ENCODE assay signal across 19 cellular contexts in genomic region chr14:29896354-29896768, GRCh38. TPM values are rescaled to one million over a fixed set of nuclear protein-coding genes. Genes with fewer than 3 reads are reported as not detected.
DNase-seq lines count a peak whose midpoint lies in the region; ATAC-seq, FAIRE-seq and TF ChIP-seq lines count a peak whose summit lies in the region.
"Had no signal": no experiment of that assay in that cellular context is flagged by ENCODE, and none has a peak within 500 bp of the region (broad histone marks: within the 10 kb centered on the region; RNA-seq: fewer than 3 reads in every experiment).

No MANE protein-coding gene starts in this region.

- H3K27ac ChIP-seq in HepG2 (ENCODE audit: extremely low read length, insufficient read depth, low read length) = no peak overlapping the region
- H3K27ac ChIP-seq in MM.1S (ENCODE audit: low read length) = no peak overlapping the region
- H3K27ac ChIP-seq: testis had no signal

- H3K27ac Mint-ChIP-seq in activated CD4-positive, alpha-beta T cell treated with anti-CD3 and anti-CD28 coated beads for 36 hours = no peak overlapping the region
- H3K27ac Mint-ChIP-seq: B cell, natural killer cell had no signal

- BruUV-seq in HepG2 (replicated peaks; lab: Mats Ljungman, UMichigan) = no TSS peak

- H2AFZ ChIP-seq in HepG2 (ENCODE audit: low read length) (no peak overlapping the region), MM.1S (ENCODE audit: low read length) (no peak overlapping the region)

- TF ChIP-seq EP300 in HepG2 (IDR thresholded peaks at IDR 0.05; ENCODE audit: low read depth in 2 of 2, low read length in 2 of 2) (no peak), HepG2 (CRISPR knock-in tag; IDR thresholded peaks at IDR 0.05; ENCODE audit: borderline replicate concordance) (no peak)

- WGBS in HepG2 (ENCODE audit: low lambda C conversion rate) = under 1% methylated on average over 2 of the region's 2 CpGs

- no peaks in the 10 kb centered on the region for H4K20me1 ChIP-seq in HepG2 (ENCODE audit: insufficient read depth, low read length)
- H4K20me1 ChIP-seq in MM.1S (ENCODE audit: insufficient read depth, low read length) = no peaks in the 10 kb centered on the region

- no peaks in the 10 kb centered on the region for H3K27me3 ChIP-seq in HepG2 (ENCODE audit: control insufficient read depth in 1 of 2, insufficient read depth in 2 of 2, low read length in 2 of 2)
- H3K27me3 ChIP-seq in MM.1S (replicated peaks; ENCODE audit: insufficient read depth, low read length) = no peaks in the 10 kb centered on the region
- H3K27me3 ChIP-seq: testis had no signal

- H3K9me3 ChIP-seq in HepG2 (ENCODE audit: low read length) (peaks cover 64% of the 10 kb centered on the region), MM.1S (replicated peaks; ENCODE audit: insufficient read depth, low read length) (no peaks in the 10 kb centered on the region)
- H3K9me3 ChIP-seq: testis had no signal

- no peak overlapping the region for H3K4me3 ChIP-seq in HepG2 (replicated peaks in 1 of 3; ENCODE audit: insufficient read depth in 1 of 3, low read depth in 2 of 3, low read length in 3 of 3)
- no peak overlapping the region for H3K4me3 ChIP-seq in MM.1S (ENCODE audit: low read length)
- H3K4me3 ChIP-seq: testis had no signal

- FAIRE-seq in HepG2 (lab: Jason Lieb, UNC) = no peak

- peaks cover 4% of the 10 kb centered on the region for H3K9me3 Mint-ChIP-seq in activated CD4-positive, alpha-beta T cell treated with anti-CD3 and anti-CD28 coated beads for 36 hours (ENCODE audit: low read depth)

- H3K36me3 ChIP-seq in HepG2 (replicated peaks in 1 of 2; ENCODE audit: control insufficient read depth in 1 of 2, insufficient read depth in 2 of 2, low read length in 2 of 2) (no peaks in the 10 kb centered on the region), MM.1S (replicated peaks; ENCODE audit: insufficient read depth, low read length) (no peaks in the 10 kb centered on the region)

- H3K4me1 Mint-ChIP-seq in activated CD4-positive, alpha-beta T cell treated with anti-CD3 and anti-CD28 coated beads for 36 hours = no peaks in the 10 kb centered on the region
- H3K4me1 Mint-ChIP-seq: natural killer cell had no signal

- peak; percentile 4 for DNase-seq in H4 (ENCODE audit: low spot score)
- DNase-seq in NCI-H1417 treated with DMSO at 0.1 percent for 48 hours (lab: John Stamatoyannopoulos, UW) = peak; percentile 73
- peak; percentile 88 for DNase-seq in NCI-H69 (lab: John Stamatoyannopoulos, UW)
- peak; percentile 15 for DNase-seq in HepG2 (ENCODE audit: low spot score)
- no peak for DNase-seq in activated CD8-positive, alpha-beta memory T cell treated with anti-CD3 and anti-CD28 coated beads, Interleukin-2, amount 50 U/mL, for 4 hours
- no peak for DNase-seq in activated CD4-positive, alpha-beta T cell treated with anti-CD3 and anti-CD28 coated beads for 36 hours
- DNase-seq in MM.1S = no peak
- DNase-seq in GDM1 (lab: John Stamatoyannopoulos, UW) = no peak
- DNase-seq: activated CD4-positive, alpha-beta T cell treated with anti-CD3 and anti-CD28 coated beads, Interleukin-2, amount 50 U/mL, for 48 hours; activated naive CD4-positive, alpha-beta T cell treated with Interleukin-2 at 50 U/mL for 16 hours; anterior cingulate cortex; Calu3; cerebellar nuclear complex; effector memory CD4-positive, alpha-beta T cell; natural killer cell; NCI-H2227 treated with DMSO at 0.1 percent for 48 hours; testis had no signal

- H3K79me2 ChIP-seq in HepG2 (ENCODE audit: insufficient read depth, low read length) = no peaks in the 10 kb centered on the region
- no peaks in the 10 kb centered on the region for H3K79me2 ChIP-seq in MM.1S (ENCODE audit: low read length)

- no peak overlapping the region for H3K4me3 Mint-ChIP-seq in activated CD4-positive, alpha-beta T cell treated with anti-CD3 and anti-CD28 coated beads for 36 hours
- H3K4me3 Mint-ChIP-seq: B cell, natural killer cell had no signal

- no peaks in the 10 kb centered on the region for H3K4me1 ChIP-seq in HepG2 (ENCODE audit: insufficient read depth, low read length)
- H3K4me1 ChIP-seq in MM.1S (ENCODE audit: low read length) = no peaks in the 10 kb centered on the region

- in situ Hi-C loops in HepG2 (cut with HindIII; ENCODE audit: extremely low pct_ligation_motif_present, low pct_unique_long_range_greater_than_20kb) = no loop called here

- no peak for ATAC-seq in HepG2
- no peak for ATAC-seq in activated CD4-positive, alpha-beta T cell treated with anti-CD3 and anti-CD28 coated beads for 36 hours
- ATAC-seq: natural killer cell had no signal

- no peaks in the 10 kb centered on the region for H3K36me3 Mint-ChIP-seq in activated CD4-positive, alpha-beta T cell treated with anti-CD3 and anti-CD28 coated beads for 36 hours (ENCODE audit: low read depth)

- CTCF ChIA-PET in HepG2 (lab: Yijun Ruan, JAX; ENCODE audit: low intra/inter-chr PET ratio, low total read pairs) = no interaction called here
- CTCF ChIA-PET in activated CD4-positive, alpha-beta T cell treated with anti-CD3 and anti-CD28 coated beads for 36 hours (lab: Charles Lee) = interaction anchor here (0.9 kb wide), 1 partner anchor 374 kb away, joined by 3 read pairs; no protein-coding TSS in a partner anchor

- no peak overlapping the region for H3K9ac ChIP-seq in HepG2 (ENCODE audit: insufficient read depth, low read depth, low read length)
- no peak overlapping the region for H3K9ac ChIP-seq in MM.1S (ENCODE audit: low read length)

- no peak for TF ChIP-seq POLR2A in HepG2 (IDR thresholded peaks at IDR 0.05; ENCODE audit: insufficient read depth in 1 of 2, low read depth in 2 of 2, low read length in 2 of 2)

- TF ChIP-seq RAD21 in HepG2 (CRISPR knock-in tag; IDR thresholded peaks at IDR 0.05) = no peak

- TF ChIP-seq CTCF in HepG2 (CRISPR knock-in tag; IDR thresholded peaks at IDR 0.05) (no peak), MM.1S (IDR thresholded peaks at IDR 0.05; ENCODE audit: low read length) (no peak)

- intact Hi-C loops in HepG2 (cut with micrococcal nuclease; ENCODE audit: unreplicated experiment) = no loop called here
- intact Hi-C loops in activated CD4-positive, alpha-beta T cell treated with anti-CD3 and anti-CD28 coated beads for 36 hours (cut with DNase I, micrococcal nuclease) = no loop called here

- H3K4me2 ChIP-seq in HepG2 (ENCODE audit: low read depth, low read length) = no peak overlapping the region
- no peak overlapping the region for H3K4me2 ChIP-seq in MM.1S (ENCODE audit: low read depth, low read length)

- no peaks in the 10 kb centered on the region for H3K9me2 ChIP-seq in MM.1S (replicated peaks; ENCODE audit: insufficient read depth, low read length)

- POLR2A ChIA-PET in HepG2 (lab: Yijun Ruan, JAX) = no interaction called here
- POLR2A ChIA-PET in activated CD4-positive, alpha-beta T cell treated with anti-CD3 and anti-CD28 coated beads for 36 hours (lab: Charles Lee) = no interaction called here

- no peaks in the 10 kb centered on the region for H3F3A ChIP-seq in MM.1S (ENCODE audit: insufficient read depth, low read length)

- no peaks in the 10 kb centered on the region for H3K27me3 Mint-ChIP-seq in activated CD4-positive, alpha-beta T cell treated with anti-CD3 and anti-CD28 coated beads for 36 hours
- H3K27me3 Mint-ChIP-seq: B cell had no signal

TF ChIP-seq in HepG2, 621 proteins besides CTCF, POLR2A, EP300 and RAD21:
- TF ChIP-seq MAFK (conservative IDR thresholded peaks at IDR 0.05 in 1 of 2, IDR thresholded peaks at IDR 0.05 in 1 of 2; ENCODE audit: low read length in 2 of 2) (peak; percentile 85 to 90), MAFF (IDR thresholded peaks at IDR 0.05; ENCODE audit: low read depth, low read length) (peak; percentile 82), HES4 (CRISPR knock-in tag; IDR thresholded peaks at IDR 0.05; ENCODE audit: borderline replicate concordance) (no peak), PPARG (CRISPR knock-in tag; conservative IDR thresholded peaks at IDR 0.05) (no peak)

RNA-seq across cellular contexts. Expression of gene PRKD1, which starts 31.3 kb away (rescaled TPM):
- 4.1 and 4.4 TPM in 2 replicates for total RNA-seq in H4 (2014; rRNA removed; shearing (Covaris generic))
- 0.22 and 0.41 TPM in 2 replicates for total RNA-seq in HepG2 (2016; rRNA removed; fragmentation: Illumina TruSeq; extraction: Trizol)
- total RNA-seq in HepG2 (2016; cell fraction: cytosol; rRNA removed; fragmentation: Illumina TruSeq; extraction: Trizol; ENCODE audit: low read depth) = 0.18 and 0.61 TPM in 2 replicates
- 0.22 and 0.34 TPM in 2 replicates for total RNA-seq in HepG2 (2016; cell fraction: insoluble cytoplasmic fraction; rRNA removed; fragmentation: Illumina TruSeq; extraction: Trizol)
- total RNA-seq in HepG2 (2016; cell fraction: membrane; rRNA removed; fragmentation: Illumina TruSeq; extraction: Trizol) = 0.10 and 0.25 TPM in 2 replicates
- 0.50 and 0.65 TPM in 2 replicates for total RNA-seq in HepG2 (2016; cell fraction: nucleus; rRNA removed; fragmentation: Illumina TruSeq; extraction: Trizol)
- 1.3 TPM in 2 replicates for polyA plus RNA-seq in HepG2 (2011; rRNA removed)
- 0.66 and 0.73 TPM in 2 replicates for polyA plus RNA-seq in HepG2 (2011; cell fraction: cytosol; rRNA removed)
- 1.9 and 2.5 TPM in 2 replicates for polyA plus RNA-seq in HepG2 (2011; cell fraction: nucleus; rRNA removed)
- 0.72 and 0.75 TPM in 2 replicates for polyA plus RNA-seq in HepG2 (2012)
- 0.09 and 0.10 TPM in 2 replicates for polyA plus RNA-seq in HepG2 (2016; cell fraction: cytosol; fragmentation: Illumina TruSeq; extraction: Trizol; ENCODE audit: low read depth)
- polyA plus RNA-seq in HepG2 (2016; cell fraction: insoluble cytoplasmic fraction; fragmentation: Illumina TruSeq; extraction: Trizol; ENCODE audit: low read depth) = 0.32 and 0.38 TPM in 2 replicates
- polyA plus RNA-seq in HepG2 (2016; cell fraction: membrane; fragmentation: Illumina TruSeq; extraction: Trizol; ENCODE audit: low read depth) = 0.10 TPM in 1 of 2 replicates, not detected in the other
- 0.43 and 1.0 TPM in 2 replicates for polyA plus RNA-seq in HepG2 (2016; cell fraction: nucleus; fragmentation: Illumina TruSeq; extraction: Trizol; ENCODE audit: insufficient read depth, low read depth)
- polyA minus RNA-seq in HepG2 (2011; rRNA and poly(A)+ RNA removed; ENCODE audit: low replicate concordance) = 4.2 TPM in 1 of 2 replicates, not detected in the other
- polyA minus RNA-seq in HepG2 (2011; cell fraction: cytosol; rRNA and poly(A)+ RNA removed) = 1.7 and 2.5 TPM in 2 replicates
- 7.3 and 8.1 TPM in 2 replicates for polyA minus RNA-seq in HepG2 (2011; cell fraction: nucleus; rRNA and poly(A)+ RNA removed)
- not detected for total RNA-seq in activated CD4-positive, alpha-beta T cell treated with anti-CD3 and anti-CD28 coated beads for 36 hours
- total RNA-seq: natural killer cell; T-helper 1 cell treated with Interleukin-12 subunit alpha and Interleukin-12 subunit beta and Interleukin-4 antibody, amounts not matched to agents 30 ng/mL and 1 ng/mL, for 36 hours had no signal

Comparison
In these comparisons a context has a peak if more than half of its experiments do, and no peak if none do; other contexts are left out.
1. DNase-seq: peak in H4 (single experiment), NCI-H1417 treated with DMSO at 0.1 percent for 48 hours (single experiment), NCI-H69 (single experiment) and HepG2 (single experiment); none in activated CD8-positive, alpha-beta memory T cell treated with anti-CD3 and anti-CD28 coated beads, Interleukin-2, amount 50 U/mL, for 4 hours (single experiment), activated CD4-positive, alpha-beta T cell treated with anti-CD3 and anti-CD28 coated beads for 36 hours (single experiment), MM.1S (single experiment) and GDM1 (single experiment).